Comparison of ENCODE assay signal across 8 cellular contexts in the genomic region with DNA sequence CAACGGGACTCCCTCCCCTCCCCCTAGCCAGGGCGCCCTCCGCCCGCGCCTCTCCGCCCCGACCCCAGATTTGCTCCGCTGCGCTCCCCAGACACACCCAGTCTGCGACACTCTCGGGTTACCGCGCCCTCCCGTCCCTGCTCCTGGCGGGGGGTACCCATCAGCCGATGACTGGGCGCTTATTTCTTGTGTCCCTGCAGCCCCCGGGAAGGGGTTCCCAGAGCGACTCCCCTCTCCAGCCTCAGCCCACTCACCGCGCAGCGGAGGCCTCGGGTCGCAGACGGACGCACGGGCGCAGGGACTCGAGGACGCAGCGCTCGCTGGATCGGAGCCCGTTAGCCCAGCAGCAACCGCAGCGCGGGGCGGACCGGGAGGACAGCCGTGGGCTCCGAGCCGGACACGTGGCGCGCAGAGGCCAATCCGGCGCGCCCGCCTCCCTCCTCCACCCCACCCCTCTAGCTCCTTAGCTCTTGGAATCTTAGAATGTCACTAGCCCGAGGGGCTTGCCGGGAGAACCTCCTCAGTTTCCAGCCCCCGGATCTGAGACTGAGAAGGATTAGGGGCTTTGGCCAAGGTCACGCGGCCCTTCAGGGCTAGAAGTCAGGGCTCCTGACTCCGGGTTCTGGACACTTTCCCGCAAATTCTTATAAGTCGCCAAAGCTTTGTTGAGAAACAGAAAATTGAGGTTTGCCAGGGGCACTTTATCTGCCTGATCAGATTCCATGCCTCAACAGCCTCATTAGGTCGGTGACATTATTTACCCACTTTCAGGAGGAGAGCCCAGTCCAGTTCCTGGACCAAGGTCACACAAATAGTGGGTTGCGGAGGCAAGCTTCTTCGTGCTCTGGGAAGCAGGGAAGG. TPM values are rescaled to one million over a fixed set of nuclear protein-coding genes. Genes with fewer than 3 reads are reported as not detected.
A peak's percentile ranks its signal among the peaks of the same experiment; 100 is the strongest.
DNase-seq lines count a peak whose midpoint lies in the region; ATAC-seq, FAIRE-seq and TF ChIP-seq lines count a peak whose summit lies in the region.

Gene ANXA6, minus strand, starts transcription at position 354 of the 861 bp plus-strand sequence. CDS start 9,878 bp downstream, outside the sequence.

- H3K9me3 Mint-ChIP-seq in activated naive CD8-positive, alpha-beta T cell treated with anti-CD3 and anti-CD28 coated beads for 36 hours = no peaks in the 10 kb centered on the region
- peaks cover 8% of the 10 kb centered on the region for H3K9me3 Mint-ChIP-seq in glutamatergic neuron (ENCODE audit: unreplicated experiment)

- H3K4me3 ChIP-seq in HUES6 (ENCODE audit: low read depth, low read length) (peak within 1 kb of the TSS; percentile 85), tibial nerve (peak within 1 kb of the TSS; percentile 61 to 89 (median 74))

- H3K27ac ChIP-seq in HUES6 (ENCODE audit: low read depth, low read length) (peak within 1 kb of the TSS; percentile 84; the same call in 1 of the 2 replicates), tibial nerve (peak within 1 kb of the TSS; percentile 73 to 95 (median 86))

- FAIRE-seq in D721Med (lab: Jason Lieb, UNC) = no peak

- H3K36me3 ChIP-seq in HUES6 (ENCODE audit: control insufficient read depth, insufficient read depth, low read length) (0 out of 2 replicates have a peak, but pooled peaks cover 2% of the 10 kb centered on the region), tibial nerve (no peaks in the 10 kb centered on the region)

- WGBS in tibial nerve, 2 donors = 0 to 1% methylated on average over 44 to 49 of the region's 60 CpGs

- H3K4me3 Mint-ChIP-seq in activated naive CD8-positive, alpha-beta T cell treated with anti-CD3 and anti-CD28 coated beads for 36 hours = peak within 1 kb of the TSS; percentile 92
- H3K4me3 Mint-ChIP-seq in glutamatergic neuron (ENCODE audit: unreplicated experiment) = peak within 1 kb of the TSS; percentile 95

- H3K4me1 ChIP-seq in HUES6 (ENCODE audit: control insufficient read depth, insufficient read depth, low read length) = peaks cover 37% of the 10 kb centered on the region
- peaks cover 0 to 54% (median 34%) of the 10 kb centered on the region in 4 donors for H3K4me1 ChIP-seq in tibial nerve

- peaks cover 41% of the 10 kb centered on the region for H3K4me1 Mint-ChIP-seq in activated naive CD8-positive, alpha-beta T cell treated with anti-CD3 and anti-CD28 coated beads for 36 hours
- peaks cover 22% of the 10 kb centered on the region for H3K4me1 Mint-ChIP-seq in glutamatergic neuron (ENCODE audit: low read depth, unreplicated experiment)

- DNase-seq in D721Med (ENCODE audit: insufficient read length, low spot score) (peak; percentile 95), SK-MEL-5 (ENCODE audit: low read depth, low spot score) (peak; percentile 66), glutamatergic neuron (peak; percentile 81), occipital lobe (lab: John Stamatoyannopoulos, UW) (peak; percentile 77), tibial nerve (ENCODE audit: low spot score in 2 of 2) (peak; percentile 75 to 84)
- DNase-seq in activated naive CD8-positive, alpha-beta T cell treated with anti-CD3 and anti-CD28 coated beads for 36 hours = peak; percentile 79

- H3K9ac ChIP-seq in HUES6 (ENCODE audit: low read length) = peak within 1 kb of the TSS; percentile 92

- in situ Hi-C loops in SK-MEL-5 (cut with HindIII; ENCODE audit: low pct_unique_long_range_greater_than_20kb, low sequenced_read_pairs) = no loop called here

- no peaks in the 10 kb centered on the region for H3K27me3 Mint-ChIP-seq in activated naive CD8-positive, alpha-beta T cell treated with anti-CD3 and anti-CD28 coated beads for 36 hours
- peaks cover 5% of the 10 kb centered on the region for H3K27me3 Mint-ChIP-seq in glutamatergic neuron (ENCODE audit: unreplicated experiment)

- H3K27ac Mint-ChIP-seq in activated naive CD8-positive, alpha-beta T cell treated with anti-CD3 and anti-CD28 coated beads for 36 hours = peak within 1 kb of the TSS; percentile 92
- peak within 1 kb of the TSS; percentile 97 for H3K27ac Mint-ChIP-seq in glutamatergic neuron (ENCODE audit: unreplicated experiment)

- TF ChIP-seq CTCF in D721Med (IDR thresholded peaks at IDR 0.05; ENCODE audit: insufficient read depth, missing control alignments) (no peak), glutamatergic neuron (IDR thresholded peaks at IDR 0.05; ENCODE audit: partially characterized antibody, unreplicated experiment) (no peak), tibial nerve (IDR thresholded peaks at IDR 0.05) (no peak)

- TF ChIP-seq EP300 in tibial nerve (IDR thresholded peaks at IDR 0.05) = peak; percentile 32 to 83

- H3K27me3 ChIP-seq in HUES6 (ENCODE audit: control insufficient read depth, insufficient read depth, low read length) = no peaks in the 10 kb centered on the region
- no peaks in the 10 kb centered on the region for H3K27me3 ChIP-seq in tibial nerve

- TF ChIP-seq POLR2A in tibial nerve (IDR thresholded peaks at IDR 0.05) = peak in 1 of 2 donors; percentile 72

- H3K9me3 ChIP-seq in HUES6 (ENCODE audit: control insufficient read depth, insufficient read depth, low read depth, low read length) (no peaks in the 10 kb centered on the region), tibial nerve (no peaks in the 10 kb centered on the region)

- H3K36me3 Mint-ChIP-seq in activated naive CD8-positive, alpha-beta T cell treated with anti-CD3 and anti-CD28 coated beads for 36 hours = peaks cover 33% of the 10 kb centered on the region
- H3K36me3 Mint-ChIP-seq in glutamatergic neuron (ENCODE audit: unreplicated experiment) = no peaks in the 10 kb centered on the region

- peak; percentile 49 for ATAC-seq in GM21390 (IDR thresholded peaks at IDR 0.05; ENCODE audit: unreplicated experiment)

RNA-seq across cellular contexts. Expression of gene ANXA6, which starts in this region (rescaled TPM):
- 79.9 and 88.4 TPM in 2 replicates for total RNA-seq in SK-MEL-5 (2014; rRNA removed; shearing (Covaris generic))
- 44.1 and 58.3 TPM in 2 replicates for polyA plus RNA-seq in SK-MEL-5 (2015; cell fraction: cytosol; rRNA removed)
- 19.1 and 35.7 TPM in 2 replicates for polyA plus RNA-seq in SK-MEL-5 (2015; cell fraction: nucleus; rRNA removed)
- total RNA-seq in activated naive CD8-positive, alpha-beta T cell treated with anti-CD3 and anti-CD28 coated beads for 36 hours = 100 to 1,000 TPM; 407 to 417 TPM
- total RNA-seq in glutamatergic neuron (ENCODE audit: unreplicated experiment) (143 TPM), occipital lobe (74.7 TPM), tibial nerve (100 to 1,000 TPM; 168 to 282 (median 181) TPM)

Comparison
In these comparisons a context has a peak if more than half of its experiments do, and no peak if none do; other contexts are left out.
1. Peak in every context shown above with its lines: DNase-seq, ATAC-seq, H3K4me3 ChIP-seq and H3K27ac ChIP-seq.